1 cellular context compared by ENCODE assay signal in the genomic region with DNA sequence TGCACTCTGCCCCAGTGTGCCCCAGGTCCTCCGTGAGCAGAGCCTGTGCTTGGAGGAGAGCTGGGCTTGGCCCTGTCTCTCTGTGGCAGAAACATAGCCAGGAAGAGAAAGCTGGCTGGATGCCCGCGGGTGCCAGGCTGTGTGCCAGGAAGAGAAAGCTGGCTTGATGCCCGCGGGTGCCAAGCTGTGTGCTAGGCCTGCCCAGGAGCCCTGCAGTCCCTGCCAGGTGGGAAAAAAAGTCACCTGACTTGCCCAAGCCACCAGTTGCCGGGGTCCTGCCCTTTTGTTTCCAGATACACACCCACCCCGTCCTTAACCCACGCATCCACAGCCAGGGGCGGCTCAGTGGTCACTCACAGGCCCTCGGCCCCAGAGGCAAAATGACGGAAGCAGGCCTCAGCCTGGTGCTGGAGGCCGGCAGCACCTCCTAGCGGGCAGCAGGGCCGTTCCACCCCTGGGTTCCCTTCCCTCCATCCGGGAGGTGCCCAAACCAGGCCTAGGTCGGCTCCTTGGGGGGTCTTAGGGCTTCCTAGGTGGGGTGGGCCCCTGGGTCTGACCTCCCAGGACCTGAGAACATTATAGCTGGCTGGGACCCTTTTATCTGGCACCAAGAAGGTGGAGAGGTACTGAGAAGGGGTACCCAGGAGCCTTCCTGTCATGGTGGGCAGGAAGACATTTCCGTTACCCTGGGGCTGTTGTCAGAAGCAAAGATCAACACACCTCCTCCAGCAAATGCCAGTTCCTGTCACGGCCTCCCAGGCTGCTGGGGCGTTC.
TF ChIP-seq lines count a peak whose summit lies in the region.

No MANE protein-coding gene starts in this region.

TF ChIP-seq in K562, 482 proteins besides CTCF, POLR2A, EP300 and RAD21 (continued from another document and continues in another):
- TF ChIP-seq JUND (IDR thresholded peaks at IDR 0.05; ENCODE audit: borderline replicate concordance, low read depth, low read length) (0 out of 2 replicates have a peak, but pooled peaks have one; percentile 20), JUND (tag; IDR thresholded peaks at IDR 0.05; ENCODE audit: borderline replicate concordance, low read depth, low read length) (no peak), MEF2A (IDR thresholded peaks at IDR 0.05; ENCODE audit: control insufficient read depth, low read depth, low read length) (no peak), CHCHD3 (CRISPR knock-in tag; IDR thresholded peaks at IDR 0.05) (no peak), TGIF2 (CRISPR knock-in tag; IDR thresholded peaks at IDR 0.05) (0 out of 2 replicates have a peak, but pooled peaks have one; percentile 36), AFF4 (CRISPR knock-in tag; IDR thresholded peaks at IDR 0.05) (0 out of 2 replicates have a peak, but pooled peaks have one; percentile 43), FOXP1 (CRISPR knock-in tag; IDR thresholded peaks at IDR 0.05) (no peak), ELK3 (CRISPR knock-in tag; IDR thresholded peaks at IDR 0.05) (no peak), ZNF134 (CRISPR knock-in tag; conservative IDR thresholded peaks at IDR 0.05) (no peak), ETV6 (IDR thresholded peaks at IDR 0.05; ENCODE audit: borderline replicate concordance in 1 of 2, low read depth in 2 of 2, low read length in 1 of 2) (0 out of 4 replicates have a peak, but pooled peaks of 1 of the 2 experiments have one; percentile 43), ETV6 (CRISPR knock-in tag; IDR thresholded peaks at IDR 0.05; ENCODE audit: borderline replicate concordance) (no peak), LCOR (CRISPR knock-in tag; IDR thresholded peaks at IDR 0.05) (0 out of 2 replicates have a peak, but pooled peaks have one; percentile 42), SMC3 (conservative IDR thresholded peaks at IDR 0.05; ENCODE audit: insufficient read depth, low read depth, low read length) (peak; percentile 72), ZFX (CRISPR knock-in tag; IDR thresholded peaks at IDR 0.05) (peak; percentile 72), MCM2 (IDR thresholded peaks at IDR 0.05; ENCODE audit: low read depth) (no peak), FOXA3 (CRISPR knock-in tag; conservative IDR thresholded peaks at IDR 0.05 in 1 of 2, IDR thresholded peaks at IDR 0.05 in 1 of 2) (0 out of 4 replicates have a peak, but pooled peaks of 1 of the 2 experiments have one; percentile 60), EGR1 (conservative IDR thresholded peaks at IDR 0.05) (peak; percentile 49), DEAF1 (CRISPR knock-in tag; IDR thresholded peaks at IDR 0.05) (peak; percentile 55; the same call in 1 of the 2 replicates), PATZ1 (CRISPR knock-in tag; IDR thresholded peaks at IDR 0.05; ENCODE audit: borderline replicate concordance) (no peak), L3MBTL2 (IDR thresholded peaks at IDR 0.05) (peak; percentile 36; the same call in 1 of the 2 replicates), ZNF764 (CRISPR knock-in tag; IDR thresholded peaks at IDR 0.05; ENCODE audit: low read depth) (peak; percentile 64; the same call in 1 of the 2 replicates), TOE1 (IDR thresholded peaks at IDR 0.05; ENCODE audit: borderline replicate concordance) (no peak), TOE1 (CRISPR knock-in tag; IDR thresholded peaks at IDR 0.05; ENCODE audit: borderline replicate concordance, low read depth) (no peak), RB1 (IDR thresholded peaks at IDR 0.05; ENCODE audit: low read depth) (peak; percentile 71; the same call in 1 of the 2 replicates), ARID4B (CRISPR knock-in tag; IDR thresholded peaks at IDR 0.05) (peak; percentile 64; the same call in 1 of the 2 replicates)
- TF ChIP-seq, protein P1, sequence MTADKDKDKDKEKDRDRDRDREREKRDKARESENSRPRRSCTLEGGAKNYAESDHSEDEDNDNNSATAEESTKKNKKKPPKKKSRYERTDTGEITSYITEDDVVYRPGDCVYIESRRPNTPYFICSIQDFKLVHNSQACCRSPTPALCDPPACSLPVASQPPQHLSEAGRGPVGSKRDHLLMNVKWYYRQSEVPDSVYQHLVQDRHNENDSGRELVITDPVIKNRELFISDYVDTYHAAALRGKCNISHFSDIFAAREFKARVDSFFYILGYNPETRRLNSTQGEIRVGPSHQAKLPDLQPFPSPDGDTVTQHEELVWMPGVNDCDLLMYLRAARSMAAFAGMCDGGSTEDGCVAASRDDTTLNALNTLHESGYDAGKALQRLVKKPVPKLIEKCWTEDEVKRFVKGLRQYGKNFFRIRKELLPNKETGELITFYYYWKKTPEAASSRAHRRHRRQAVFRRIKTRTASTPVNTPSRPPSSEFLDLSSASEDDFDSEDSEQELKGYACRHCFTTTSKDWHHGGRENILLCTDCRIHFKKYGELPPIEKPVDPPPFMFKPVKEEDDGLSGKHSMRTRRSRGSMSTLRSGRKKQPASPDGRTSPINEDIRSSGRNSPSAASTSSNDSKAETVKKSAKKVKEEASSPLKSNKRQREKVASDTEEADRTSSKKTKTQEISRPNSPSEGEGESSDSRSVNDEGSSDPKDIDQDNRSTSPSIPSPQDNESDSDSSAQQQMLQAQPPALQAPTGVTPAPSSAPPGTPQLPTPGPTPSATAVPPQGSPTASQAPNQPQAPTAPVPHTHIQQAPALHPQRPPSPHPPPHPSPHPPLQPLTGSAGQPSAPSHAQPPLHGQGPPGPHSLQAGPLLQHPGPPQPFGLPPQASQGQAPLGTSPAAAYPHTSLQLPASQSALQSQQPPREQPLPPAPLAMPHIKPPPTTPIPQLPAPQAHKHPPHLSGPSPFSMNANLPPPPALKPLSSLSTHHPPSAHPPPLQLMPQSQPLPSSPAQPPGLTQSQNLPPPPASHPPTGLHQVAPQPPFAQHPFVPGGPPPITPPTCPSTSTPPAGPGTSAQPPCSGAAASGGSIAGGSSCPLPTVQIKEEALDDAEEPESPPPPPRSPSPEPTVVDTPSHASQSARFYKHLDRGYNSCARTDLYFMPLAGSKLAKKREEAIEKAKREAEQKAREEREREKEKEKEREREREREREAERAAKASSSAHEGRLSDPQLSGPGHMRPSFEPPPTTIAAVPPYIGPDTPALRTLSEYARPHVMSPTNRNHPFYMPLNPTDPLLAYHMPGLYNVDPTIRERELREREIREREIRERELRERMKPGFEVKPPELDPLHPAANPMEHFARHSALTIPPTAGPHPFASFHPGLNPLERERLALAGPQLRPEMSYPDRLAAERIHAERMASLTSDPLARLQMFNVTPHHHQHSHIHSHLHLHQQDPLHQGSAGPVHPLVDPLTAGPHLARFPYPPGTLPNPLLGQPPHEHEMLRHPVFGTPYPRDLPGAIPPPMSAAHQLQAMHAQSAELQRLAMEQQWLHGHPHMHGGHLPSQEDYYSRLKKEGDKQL (CRISPR knock-in tag; IDR thresholded peaks at IDR 0.05; ENCODE audit: borderline replicate concordance), result 0 out of 2 replicates have a peak, but pooled peaks have one; percentile 45
